26 cellular contexts compared by ENCODE assay signal in genomic region chr4:165375465-165375864, GRCh38. TPM values are rescaled to one million over a fixed set of nuclear protein-coding genes. Genes with fewer than 3 reads are reported as not detected.
"Had no signal": no experiment of that assay in that cellular context is flagged by ENCODE, and none has a peak within 500 bp of the region (broad histone marks: within the 10 kb centered on the region; RNA-seq: fewer than 3 reads in every experiment).

No MANE protein-coding gene starts in this region.

- H3K27me3 ChIP-seq: SJCRH30 had no signal

- H3K9me3 ChIP-seq: MG63, SJCRH30 had no signal

- H3K27ac Mint-ChIP-seq: IgD-negative memory B cell had no signal

- H3K4me3 ChIP-seq: MG63, SJCRH30 had no signal

- H3K36me3 Mint-ChIP-seq: IgD-negative memory B cell had no signal

- DNase-seq: Karpas-422; KBM-7; MG63; NCI-H1092; NCI-H1105 treated with DMSO at 0.1 percent for 48 hours; NCI-H1436; NCI-H187; NCI-H2029; NCI-H2081 treated with DMSO at 0.1 percent for 48 hours; NCI-H2171; NCI-H226; NCI-H446; NCI-H510A; NCI-H524 treated with DMSO at 0.1 percent for 48 hours; NCI-H69; NCI-H774; NK-92 treated with Interleukin-12 subunit alpha and Interleukin-12 subunit beta, amount 100 ng/mL, for 24 hours; PC-3; SHP77; SJCRH30; T-helper 1 cell had no signal

- H3K4me1 ChIP-seq: SJCRH30 had no signal

- ATAC-seq: Panc1, PC-3, SK-N-SH treated with all-trans-retinoic acid at 6 μM for 48 hours had no signal

- H3K27ac ChIP-seq: RWPE1, SJCRH30 had no signal

- H3K36me3 ChIP-seq: MG63, SJCRH30 had no signal

RNA-seq across cellular contexts. Expression of gene CPE, which starts 3.3 kb away (rescaled TPM):
- total RNA-seq: OCI-LY7, SJCRH30 had no signal
- polyA plus RNA-seq: IgD-negative memory B cell had no signal
